Comparison of ENCODE assay signal across 22 cellular contexts in genomic region chr12:121653999-121654398, GRCh38. TPM values are rescaled to one million over a fixed set of nuclear protein-coding genes. Genes with fewer than 3 reads are reported as not detected.
DNase-seq lines count a peak whose midpoint lies in the region; ATAC-seq, FAIRE-seq and TF ChIP-seq lines count a peak whose summit lies in the region.
"Had no signal": no experiment of that assay in that cellular context is flagged by ENCODE, and none has a peak within 500 bp of the region (broad histone marks: within the 10 kb centered on the region; RNA-seq: fewer than 3 reads in every experiment).

No MANE protein-coding gene starts in this region.

- no peaks in the 10 kb centered on the region for H3K9me3 ChIP-seq in SK-N-SH
- no peaks in the 10 kb centered on the region for H3K9me3 ChIP-seq in GM23248 (ENCODE audit: low read depth)
- H3K9me3 ChIP-seq: BE2C, MG63 had no signal

- H2AFZ ChIP-seq in SK-N-SH (ENCODE audit: low read depth) = no peak overlapping the region
- H2AFZ ChIP-seq in GM23248 = no peak overlapping the region

- ATAC-seq in SK-N-SH treated with all-trans-retinoic acid at 6 μM for 48 hours (no peak), T-cell (replicated peaks in 1 of 4) (no peak)
- ATAC-seq in naive thymus-derived CD8-positive, alpha-beta T cell = no peak

- no peaks in the 10 kb centered on the region; a peak in 1 of 4 replicates for H3K4me1 ChIP-seq in SK-N-SH (ENCODE audit: control insufficient read depth in 1 of 2, insufficient read depth in 2 of 2, low read depth in 1 of 2, low read length in 1 of 2)
- no peaks in the 10 kb centered on the region for H3K4me1 ChIP-seq in GM23248 (ENCODE audit: insufficient read depth)

- H3K4me3 ChIP-seq in SK-N-SH (ENCODE audit: low read depth in 2 of 2, low read length in 1 of 2) (no peak overlapping the region), GM23248 (no peak overlapping the region), lower leg skin (ENCODE audit: low read depth, poor library complexity, severe bottlenecking) (no peak overlapping the region)
- H3K4me3 ChIP-seq: MG63 had no signal

- H4K20me1 ChIP-seq in SK-N-SH (ENCODE audit: insufficient read depth) (no peaks in the 10 kb centered on the region), GM23248 (ENCODE audit: insufficient read depth) (no peaks in the 10 kb centered on the region)

- peaks cover 49 to 62% (median 50%) of the 10 kb centered on the region in 3 donors for H3K4me1 Mint-ChIP-seq in T-cell
- peaks cover 22 to 61% (median 54%) of the 10 kb centered on the region in 4 donors for H3K4me1 Mint-ChIP-seq in naive thymus-derived CD8-positive, alpha-beta T cell

- H3K27me3 Mint-ChIP-seq in T-cell = no peaks in the 10 kb centered on the region
- H3K27me3 Mint-ChIP-seq in naive thymus-derived CD8-positive, alpha-beta T cell = no peaks in the 10 kb centered on the region

- H3K36me3 ChIP-seq in SK-N-SH (replicated peaks in 1 of 2; ENCODE audit: control insufficient read depth in 1 of 2, insufficient read depth in 2 of 2, low read length in 1 of 2) (no peaks in the 10 kb centered on the region), GM23248 (ENCODE audit: low read depth) (no peaks in the 10 kb centered on the region)
- H3K36me3 ChIP-seq: BE2C, MG63 had no signal

- H3K27me3 ChIP-seq in SK-N-SH (ENCODE audit: insufficient read depth) (no peaks in the 10 kb centered on the region), GM23248 (replicated peaks; ENCODE audit: insufficient read depth) (no peaks in the 10 kb centered on the region)
- H3K27me3 ChIP-seq: BE2C, MG63 had no signal

- peak; percentile 55 for DNase-seq in SK-N-SH
- DNase-seq in GM23248 = peak; percentile 9
- no peak for DNase-seq in T-cell
- DNase-seq in naive thymus-derived CD8-positive, alpha-beta T cell = no peak
- DNase-seq in lower leg skin (ENCODE audit: low spot score in 2 of 2) = no peak
- DNase-seq in NCI-H1694 (lab: John Stamatoyannopoulos, UW) = no peak
- DNase-seq in RCC 7860 (ENCODE audit: low spot score) = no peak
- DNase-seq: 8988T, BE2C, DND-41, GOT3, Karpas-422, MG63, NCI-H1105, NCI-H187, NCI-H345, NCI-H526, SHP77 treated with DMSO at 0.1 percent for 48 hours had no signal

- H3K4me2 ChIP-seq in SK-N-SH (no peak overlapping the region), GM23248 (ENCODE audit: unreplicated experiment) (no peak overlapping the region)

- no peak overlapping the region for H3K4me3 Mint-ChIP-seq in T-cell
- no peak overlapping the region for H3K4me3 Mint-ChIP-seq in naive thymus-derived CD8-positive, alpha-beta T cell

- CTCF ChIA-PET in SK-N-SH (lab: Yijun Ruan, JAX) = interaction anchor here (1.3 to 1.5 kb wide), 2 partner anchors 15 to 101 kb away, joined by 3 to 11 read pairs; partner anchors contain the start of gene MORN3
- CTCF ChIA-PET in T-cell (lab: Charles Lee) = interaction anchor here in 1 of 2 donors (0.5 to 0.6 kb wide), 2 partner anchors 12 to 270 kb away, joined by 3 to 4 read pairs; no protein-coding TSS in a partner anchor

- in situ Hi-C loops in GM23248 (cut with MboI) = no loop called here

- POLR2A ChIA-PET in SK-N-SH (lab: Yijun Ruan, JAX) = no interaction called here
- POLR2A ChIA-PET in T-cell (lab: Charles Lee) = no interaction called here
- POLR2A ChIA-PET in naive thymus-derived CD8-positive, alpha-beta T cell (lab: Charles Lee) = interaction anchor here (1.0 to 1.1 kb wide), 2 partner anchors 10 to 27 kb away, joined by 3 to 5 read pairs; no protein-coding TSS in a partner anchor

- peak overlapping the region; percentile 64 to 70 for H3K27ac Mint-ChIP-seq in T-cell
- peak overlapping the region in 8 of 10 donors; percentile 4 to 74 (median 52) for H3K27ac Mint-ChIP-seq in naive thymus-derived CD8-positive, alpha-beta T cell

- TF ChIP-seq EP300 in SK-N-SH (IDR thresholded peaks at IDR 0.05; ENCODE audit: borderline replicate concordance in 1 of 2, low read depth in 1 of 2, low read length in 1 of 2) = no peak

- no peak for TF ChIP-seq POLR2A in lower leg skin (IDR thresholded peaks at IDR 0.05)

- H3K79me2 ChIP-seq in SK-N-SH (ENCODE audit: insufficient read depth) (no peaks in the 10 kb centered on the region), GM23248 (ENCODE audit: insufficient read depth) (no peaks in the 10 kb centered on the region)

- 94% methylated on average over 9 of the region's 18 CpGs for WGBS in SK-N-SH (ENCODE audit: low lambda C conversion rate)
- WGBS in GM23248 (ENCODE audit: low coverage in 1 of 2, low lambda C conversion rate in 2 of 2, missing lambda C conversion rate in 2 of 2), 2 experiments = 72 to 75% methylated on average over 7 to 18 of the region's 18 CpGs
- 56 to 59% methylated on average over 15 to 16 of the region's 18 CpGs for WGBS in lower leg skin, 2 donors

- H3K9me2 ChIP-seq in SK-N-SH (no peaks in the 10 kb centered on the region), GM23248 (ENCODE audit: insufficient read depth) (no peaks in the 10 kb centered on the region)

- H3K9ac ChIP-seq in SK-N-SH = no peak overlapping the region
- H3K9ac ChIP-seq in GM23248 = no peak overlapping the region

- H3K36me3 Mint-ChIP-seq in T-cell = peaks cover 20% of the 10 kb centered on the region
- H3K36me3 Mint-ChIP-seq in naive thymus-derived CD8-positive, alpha-beta T cell = peaks cover 0 to 3% (median 2%) of the 10 kb centered on the region in 3 donors

- H3K27ac ChIP-seq in SK-N-SH (ENCODE audit: low read depth in 2 of 2, low read length in 1 of 2) (no peak overlapping the region), GM23248 (no peak overlapping the region)

- TF ChIP-seq CTCF in SK-N-SH (IDR thresholded peaks at IDR 0.05) = no peak
- TF ChIP-seq CTCF in lower leg skin (IDR thresholded peaks at IDR 0.05) = no peak

- no peaks in the 10 kb centered on the region for H3K9me3 Mint-ChIP-seq in T-cell
- no peaks in the 10 kb centered on the region for H3K9me3 Mint-ChIP-seq in naive thymus-derived CD8-positive, alpha-beta T cell

- intact Hi-C loops in lower leg skin (cut with DNase I; ENCODE audit: low total_unique reads) = no loop called here

- H3F3A ChIP-seq in SK-N-SH (replicated peaks; ENCODE audit: insufficient read depth) = peaks cover 6% of the 10 kb centered on the region
- H3F3A ChIP-seq in GM23248 (ENCODE audit: insufficient read depth) = no peaks in the 10 kb centered on the region

- no peak for FAIRE-seq in RCC 7860 (lab: Jason Lieb, UNC)
- FAIRE-seq: G401.6, HepG2 had no signal

- TF ChIP-seq RAD21 in SK-N-SH (IDR thresholded peaks at IDR 0.05; ENCODE audit: low read length) = no peak

TF ChIP-seq in SK-N-SH, 30 proteins besides CTCF, POLR2A, EP300 and RAD21 (continues in another document):
- TF ChIP-seq MXI1 (IDR thresholded peaks at IDR 0.05; ENCODE audit: low read depth, low read length) (no peak), GATA2 (CRISPR knock-in tag; IDR thresholded peaks at IDR 0.05) (no peak), EZH2phosphoT487 (IDR thresholded peaks at IDR 0.05; ENCODE audit: borderline replicate concordance, low read depth) (no peak)
- TF ChIP-seq, protein P1, sequence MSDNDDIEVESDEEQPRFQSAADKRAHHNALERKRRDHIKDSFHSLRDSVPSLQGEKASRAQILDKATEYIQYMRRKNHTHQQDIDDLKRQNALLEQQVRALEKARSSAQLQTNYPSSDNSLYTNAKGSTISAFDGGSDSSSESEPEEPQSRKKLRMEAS (IDR thresholded peaks at IDR 0.05; ENCODE audit: low read depth) = no peak

TF ChIP-seq in SK-N-SH treated with all-trans-retinoic acid at 6 μM for 48 hours, 23 proteins besides CTCF, POLR2A, EP300 and RAD21 (continues in another document):
- TF ChIP-seq PATZ1 (CRISPR knock-in tag; IDR thresholded peaks at IDR 0.05; ENCODE audit: borderline replicate concordance) = no peak
- TF ChIP-seq RARB (CRISPR knock-in tag; IDR thresholded peaks at IDR 0.05) = no peak

RNA-seq across cellular contexts. Expression of gene MORN3, which starts 15.5 kb away (rescaled TPM):
- polyA plus RNA-seq in SK-N-SH (2012; rRNA removed) = 2.4 and 2.7 TPM in 2 replicates
- polyA plus RNA-seq in SK-N-SH (2012; cell fraction: cytosol; rRNA removed) = 2.3 and 3.0 TPM in 2 replicates
- 1.8 TPM in 2 replicates for polyA plus RNA-seq in SK-N-SH (2012; cell fraction: nucleus; rRNA removed)
- total RNA-seq in GM23248 (2014; rRNA removed; shearing (Covaris generic)) = 0.13 TPM in 1 of 2 replicates, not detected in the other
- 0.58 and 0.63 TPM in 2 replicates for polyA plus RNA-seq in GM23248 (2016; fragmentation: Nextera tagmentation; extraction: Ambion mirVana)
- 10 to 100 TPM in 2 of 5 donors, 1 to 10 TPM in 3; 3.9 to 17.6 (median 8.3) TPM for total RNA-seq in T-cell
- 10 to 100 TPM; 13.3 to 14.0 TPM for total RNA-seq in naive thymus-derived CD8-positive, alpha-beta T cell
- polyA plus RNA-seq in naive thymus-derived CD8-positive, alpha-beta T cell = 1 to 10 TPM; 1.1 to 4.8 (median 1.8) TPM
- 1 to 10 TPM; 2.3 to 5.9 (median 5.3) TPM for total RNA-seq in lower leg skin
- total RNA-seq: RPMI7951 had no signal

RNA-seq across cellular contexts. Expression of gene ORAI1, which starts 27.7 kb away (rescaled TPM):
- polyA plus RNA-seq in SK-N-SH (2012; rRNA removed) (13.2 and 16.6 TPM in 2 replicates), GM23248 (2016; fragmentation: Nextera tagmentation; extraction: Ambion mirVana) (14.2 and 16.1 TPM in 2 replicates)
- polyA plus RNA-seq in SK-N-SH (2012; cell fraction: cytosol; rRNA removed) = 6.8 and 12.5 TPM in 2 replicates
- 6.0 and 6.1 TPM in 2 replicates for polyA plus RNA-seq in SK-N-SH (2012; cell fraction: nucleus; rRNA removed)
- total RNA-seq in GM23248 (2014; rRNA removed; shearing (Covaris generic)) = 4.9 and 7.6 TPM in 2 replicates
- total RNA-seq in T-cell (10 to 100 TPM; 38.9 to 76.5 (median 59.0) TPM), lower leg skin (10 to 100 TPM; 65.1 to 77.7 (median 69.6) TPM)
- 10 to 100 TPM; 44.6 to 45.7 TPM for total RNA-seq in naive thymus-derived CD8-positive, alpha-beta T cell
- 100 to 1,000 TPM; 122 to 158 (median 134) TPM for polyA plus RNA-seq in naive thymus-derived CD8-positive, alpha-beta T cell

RNA-seq across cellular contexts. Expression of gene TMEM120B, which starts 58.6 kb away (rescaled TPM):
- 15.1 and 15.4 TPM in 2 replicates for polyA plus RNA-seq in SK-N-SH (2012; rRNA removed)
- 4.8 and 7.4 TPM in 2 replicates for polyA plus RNA-seq in SK-N-SH (2012; cell fraction: cytosol; rRNA removed)
- polyA plus RNA-seq in SK-N-SH (2012; cell fraction: nucleus; rRNA removed) = 78.8 and 83.1 TPM in 2 replicates
- 10.7 and 12.1 TPM in 2 replicates for total RNA-seq in GM23248 (2014; rRNA removed; shearing (Covaris generic))
- 4.7 and 4.8 TPM in 2 replicates for polyA plus RNA-seq in GM23248 (2016; fragmentation: Nextera tagmentation; extraction: Ambion mirVana)
- total RNA-seq in T-cell = 10 to 100 TPM in 3 of 5 donors, 1 to 10 TPM in 2; 7.9 to 11.1 (median 10.3) TPM
- 10 to 100 TPM; 13.3 to 14.4 TPM for total RNA-seq in naive thymus-derived CD8-positive, alpha-beta T cell
- 1 to 10 TPM; 2.1 to 2.5 (median 2.4) TPM for polyA plus RNA-seq in naive thymus-derived CD8-positive, alpha-beta T cell
- total RNA-seq in lower leg skin = 1 to 10 TPM; 3.5 to 7.2 (median 5.1) TPM

Comparison
In these comparisons a context has a peak if more than half of its experiments do, and no peak if none do; other contexts are left out.
1. DNase-seq: peak in SK-N-SH (single experiment) and GM23248 (single experiment); none in T-cell (0 of 34), naive thymus-derived CD8-positive, alpha-beta T cell (0 of 10), lower leg skin (0 of 2), NCI-H1694 (single experiment) and RCC 7860 (single experiment).